ENCODE assay signal across 30 cellular contexts in genomic region chr2:52423111-52423510, GRCh38.
"Had no signal": no experiment of that assay in that cellular context is flagged by ENCODE, and none has a peak within 500 bp of the region (broad histone marks: within the 10 kb centered on the region; RNA-seq: fewer than 3 reads in every experiment).

No MANE protein-coding gene starts in this region.

- H3K4me3 ChIP-seq: breast epithelium, cardiac muscle cell, gastroesophageal sphincter, heart right ventricle, hepatocyte had no signal

- DNase-seq: activated CD4-positive, alpha-beta memory T cell treated with anti-CD3 and anti-CD28 coated beads for 36 hours; activated CD4-positive, alpha-beta T cell treated with anti-CD3 and anti-CD28 coated beads for 36 hours; activated CD4-positive, alpha-beta T cell treated with anti-CD3 and anti-CD28 coated beads, Interleukin-2, amount 10 ng/mL, durations not matched to agents 24 days and 14 days; activated CD4-positive, CD25-positive, alpha-beta regulatory T cell; activated CD4-positive, CD25-positive, alpha-beta regulatory T cell treated with anti-CD3 and anti-CD28 coated beads, Interleukin-2, amount 50 U/mL, for 72 hours; activated CD8-positive, alpha-beta memory T cell treated with anti-CD3 and anti-CD28 coated beads, Interleukin-2, amount 10 ng/mL, durations not matched to agents 7 days and 5 days; activated CD8-positive, alpha-beta memory T cell treated with anti-CD3 and anti-CD28 coated beads, Interleukin-2, amount 50 U/mL, for 4 hours; activated CD8-positive, alpha-beta T cell treated with anti-CD3 and anti-CD28 coated beads, Interleukin-2, amount 10 ng/mL, durations not matched to agents 7 days and 5 days; activated effector memory CD4-positive, alpha-beta T cell treated with anti-CD3 and anti-CD28 coated beads, Interleukin-2, amount 50 U/mL, for 16 hours; activated naive CD4-positive, alpha-beta T cell treated with anti-CD3 and anti-CD28 coated beads for 36 hours; activated naive CD8-positive, alpha-beta T cell treated with anti-CD3 and anti-CD28 coated beads for 36 hours; activated naive CD8-positive, alpha-beta T cell treated with anti-CD3 and anti-CD28 coated beads, Interleukin-2, amount 50 U/mL, for 24 hours; activated T-cell treated with anti-CD3 and anti-CD28 coated beads, Interleukin-2, amount 50 U/mL, for 1 hour; activated T-cell treated with anti-CD3 and anti-CD28 coated beads, Interleukin-2, amount 50 U/mL, for 48 hours; amniotic stem cell; anterior cingulate cortex; central memory CD4-positive, alpha-beta T cell; cerebellar nuclear complex; cortex of kidney; effector memory CD4-positive, alpha-beta T cell; endodermal cell; foreskin melanocyte; heart right ventricle; T-helper 1 cell; T-helper 17 cell had no signal

- ATAC-seq: activated CD4-positive, alpha-beta T cell treated with anti-CD3 and anti-CD28 coated beads for 36 hours; activated CD8-positive, alpha-beta memory T cell treated with anti-CD3 and anti-CD28 coated beads, Interleukin-2, amount 10 ng/mL, durations not matched to agents 7 days and 5 days; activated CD8-positive, alpha-beta T cell treated with anti-CD3 and anti-CD28 coated beads, Interleukin-2, amount 10 ng/mL, durations not matched to agents 7 days and 5 days; activated naive CD8-positive, alpha-beta T cell treated with anti-CD3 and anti-CD28 coated beads, Interleukin-2, amount 50 U/mL, for 24 hours; esophagus mucosa; gastroesophageal sphincter; heart right ventricle; T-helper 17 cell had no signal
